ENCODE assay signal across 20 cellular contexts in genomic region chr4:183322326-183322725, GRCh38. TPM values are rescaled to one million over a fixed set of nuclear protein-coding genes. Genes with fewer than 3 reads are reported as not detected.
DNase-seq lines count a peak whose midpoint lies in the region; ATAC-seq and TF ChIP-seq lines count a peak whose summit lies in the region.
"Had no signal": no experiment of that assay in that cellular context is flagged by ENCODE, and none has a peak within 500 bp of the region (broad histone marks: within the 10 kb centered on the region; RNA-seq: fewer than 3 reads in every experiment).

CLDN24 (minus strand) TSS chr4:183322426; CDS start chr4:183322426, 0 bp downstream.

- H3K27ac ChIP-seq in GM23338 (ENCODE audit: low read depth) (no peak within 1 kb of the TSS), parathyroid adenoma (no peak within 1 kb of the TSS)

- no peaks in the 10 kb centered on the region for H3K9me3 ChIP-seq in parathyroid adenoma (ENCODE audit: control insufficient read depth, low read length)
- H3K9me3 ChIP-seq in MG63: 0 out of 2 replicates have a peak, but pooled peaks cover 2% of the 10 kb centered on the region

- peaks cover 9% of the 10 kb centered on the region for H3K27me3 Mint-ChIP-seq in activated T-cell treated with anti-CD3 and anti-CD28 coated beads, Interleukin-2, amount 50 U/mL, for 72 hours (ENCODE audit: low read depth)
- peaks cover 22% of the 10 kb centered on the region for H3K27me3 Mint-ChIP-seq in GM23338 (ENCODE audit: insufficient read depth, low read depth, poor library complexity)
- H3K27me3 Mint-ChIP-seq in immature natural killer cell (ENCODE audit: low read depth in 3 of 3): peaks cover 9 to 26% (median 11%) of the 10 kb centered on the region in 3 donors

- no peaks in the 10 kb centered on the region for H3K27me3 ChIP-seq in GM23338 (ENCODE audit: insufficient read depth)
- H3K27me3 ChIP-seq in parathyroid adenoma (ENCODE audit: control insufficient read depth, insufficient read depth, low read length): no peaks in the 10 kb centered on the region
- no peaks in the 10 kb centered on the region for H3K27me3 ChIP-seq in MG63

- H3K4me3 Mint-ChIP-seq in activated T-cell treated with anti-CD3 and anti-CD28 coated beads, Interleukin-2, amount 50 U/mL, for 72 hours: peak within 1 kb of the TSS in 1 of 2 donors; percentile 40
- H3K4me3 Mint-ChIP-seq in GM23338 (no peak within 1 kb of the TSS), immature natural killer cell (peak within 1 kb of the TSS; percentile 68 to 80 (median 73))
- H3K4me3 Mint-ChIP-seq: CD14-positive monocyte had no signal

- 0 out of 2 replicates have a peak, but pooled peaks cover 5% of the 10 kb centered on the region for H3F3A ChIP-seq in GM23338 (replicated peaks; ENCODE audit: low read depth)

- no peak for ATAC-seq in activated T-cell treated with anti-CD3 and anti-CD28 coated beads, Interleukin-2, amount 50 U/mL, for 72 hours (replicated peaks in 1 of 2)
- ATAC-seq in GM23338: no peak

- peaks cover 0 to 4% of the 10 kb centered on the region in 2 donors for H3K36me3 Mint-ChIP-seq in activated T-cell treated with anti-CD3 and anti-CD28 coated beads, Interleukin-2, amount 50 U/mL, for 72 hours (ENCODE audit: insufficient read depth in 2 of 2)
- peaks cover 19% of the 10 kb centered on the region; the same call in 2 of the 3 replicates for H3K36me3 Mint-ChIP-seq in GM23338 (ENCODE audit: low read depth)
- H3K36me3 Mint-ChIP-seq in immature natural killer cell: peaks cover 0 to 4% (median 0%) of the 10 kb centered on the region in 3 donors
- H3K36me3 Mint-ChIP-seq: CD14-positive monocyte had no signal

- H3K4me1 Mint-ChIP-seq in activated T-cell treated with anti-CD3 and anti-CD28 coated beads, Interleukin-2, amount 50 U/mL, for 72 hours (ENCODE audit: low read depth): no peaks in the 10 kb centered on the region
- H3K4me1 Mint-ChIP-seq in GM23338: no peaks in the 10 kb centered on the region
- H3K4me1 Mint-ChIP-seq in immature natural killer cell: peaks cover 39 to 48% of the 10 kb centered on the region in 2 donors
- H3K4me1 Mint-ChIP-seq: CD14-positive monocyte had no signal

- H4K20me1 ChIP-seq in GM23338 (replicated peaks; ENCODE audit: insufficient read depth): peaks cover 4% of the 10 kb centered on the region; the same call in 1 of the 2 replicates

- in situ Hi-C loops in ACHN (cut with HindIII; ENCODE audit: low pct_ligation_motif_present, low pct_unique_long_range_greater_than_20kb, low sequenced_read_pairs): no loop called here

- H3K4me2 ChIP-seq in GM23338 (no peak within 1 kb of the TSS), parathyroid adenoma (ENCODE audit: low read length) (peak within 1 kb of the TSS; percentile 44)

- no peak for DNase-seq in activated T-cell treated with anti-CD3 and anti-CD28 coated beads, Interleukin-2, amount 50 U/mL, for 72 hours
- DNase-seq in activated T-cell treated with anti-CD3 and anti-CD28 coated beads for 4 hours: no peak
- no peak for DNase-seq in GM23338 (ENCODE audit: low spot score)
- DNase-seq in immature natural killer cell: no peak
- no peak for DNase-seq in ACHN
- no peak for DNase-seq in MG63
- no peak for DNase-seq in activated CD4-positive, CD25-positive, alpha-beta regulatory T cell treated with anti-CD3 and anti-CD28 coated beads, Interleukin-2, amount 50 U/mL, for 72 hours
- DNase-seq: DMS79, HCEC 1CT, NCI-H1417 treated with DMSO at 0.1 percent for 48 hours, NCI-H1930, NCI-H446 treated with DMSO at 0.1 percent for 48 hours, NCI-H748 treated with DMSO at 0.1 percent for 48 hours, OCI-M1, RPMI8226, SIG-M5 had no signal

- H3K79me2 ChIP-seq in GM23338 (replicated peaks; ENCODE audit: insufficient read depth): no peaks in the 10 kb centered on the region
- no peaks in the 10 kb centered on the region for H3K79me2 ChIP-seq in parathyroid adenoma

- no peak within 1 kb of the TSS for H3K4me3 ChIP-seq in GM23338
- peak within 1 kb of the TSS; percentile 6 for H3K4me3 ChIP-seq in parathyroid adenoma (ENCODE audit: low read depth, low read length)
- H3K4me3 ChIP-seq in MG63: no peak within 1 kb of the TSS

- no peak within 1 kb of the TSS for H3K9ac ChIP-seq in parathyroid adenoma

- peak within 1 kb of the TSS; percentile 72 for H3K27ac Mint-ChIP-seq in activated T-cell treated with anti-CD3 and anti-CD28 coated beads, Interleukin-2, amount 50 U/mL, for 72 hours
- H3K27ac Mint-ChIP-seq in GM23338: 0 out of 2 replicates have a peak within 1 kb of the TSS, but pooled peaks have one; percentile 51
- H3K27ac Mint-ChIP-seq in immature natural killer cell: peak within 1 kb of the TSS; percentile 41 to 85 (median 74)

- H3K9me2 ChIP-seq in GM23338 (ENCODE audit: insufficient read depth): no peaks in the 10 kb centered on the region

- TF ChIP-seq CTCF in GM23338 (conservative IDR thresholded peaks at IDR 0.05; ENCODE audit: low read depth in 2 of 2) (no peak), parathyroid adenoma (IDR thresholded peaks at IDR 0.05) (no peak)

- H3K4me1 ChIP-seq in GM23338 (ENCODE audit: insufficient read depth): no peaks in the 10 kb centered on the region
- no peaks in the 10 kb centered on the region for H3K4me1 ChIP-seq in parathyroid adenoma

- no peaks in the 10 kb centered on the region for H3K9me3 Mint-ChIP-seq in activated T-cell treated with anti-CD3 and anti-CD28 coated beads, Interleukin-2, amount 50 U/mL, for 72 hours
- H3K9me3 Mint-ChIP-seq in GM23338 (peaks cover 21% of the 10 kb centered on the region), immature natural killer cell (peaks cover 0 to 4% (median 0%) of the 10 kb centered on the region in 6 donors)

- H2AFZ ChIP-seq in GM23338 (no peak within 1 kb of the TSS), parathyroid adenoma (no peak within 1 kb of the TSS)

- H3K36me3 ChIP-seq in GM23338 (ENCODE audit: insufficient read depth) (peaks cover 4% of the 10 kb centered on the region; the same call in 1 of the 2 replicates), parathyroid adenoma (ENCODE audit: control insufficient read depth, insufficient read depth, low read length) (no peaks in the 10 kb centered on the region), MG63 (no peaks in the 10 kb centered on the region)

TF ChIP-seq in GM23338, 12 proteins besides CTCF, POLR2A, EP300 and RAD21 (continues in another document):
- TF ChIP-seq REST (IDR thresholded peaks at IDR 0.05; ENCODE audit: unreplicated experiment): no peak
- TF ChIP-seq POLR2AphosphoS5 (IDR thresholded peaks at IDR 0.05; ENCODE audit: low read depth): no peak

RNA-seq across cellular contexts. Expression of gene CLDN24, which starts in this region (rescaled TPM):
- total RNA-seq in activated T-cell treated with anti-CD3 and anti-CD28 coated beads, Interleukin-2, amount 50 U/mL, for 72 hours: not detected
- total RNA-seq in GM23338 (2014; rRNA removed; shearing (Covaris generic)): not detected in 2 replicates
- polyA plus RNA-seq in GM23338 (2016; fragmentation: Nextera tagmentation; extraction: Ambion mirVana): not detected in 2 replicates
- not detected for polyA plus RNA-seq in immature natural killer cell
- not detected in 2 replicates for total RNA-seq in MG63 (2014; rRNA removed; shearing (Covaris generic); ENCODE audit: low replicate concordance)
- total RNA-seq: A673, LHCN-M2 had no signal
- polyA plus RNA-seq: CD14-positive monocyte had no signal
